ENCODE assay signal across 15 cellular contexts in genomic region chr18:23451491-23451890, GRCh38. TPM values are rescaled to one million over a fixed set of nuclear protein-coding genes. Genes with fewer than 3 reads are reported as not detected.
DNase-seq lines count a peak whose midpoint lies in the region; ATAC-seq, FAIRE-seq and TF ChIP-seq lines count a peak whose summit lies in the region.
"Had no signal": no experiment of that assay in that cellular context is flagged by ENCODE, and none has a peak within 500 bp of the region (broad histone marks: within the 10 kb centered on the region; RNA-seq: fewer than 3 reads in every experiment).

No MANE protein-coding gene starts in this region.

- H3K27me3 ChIP-seq in SU-DHL-6 (ENCODE audit: low read length): no peaks in the 10 kb centered on the region
- H3K27me3 ChIP-seq in smooth muscle cell (ENCODE audit: low read depth): no peaks in the 10 kb centered on the region
- H3K27me3 ChIP-seq: heart left ventricle had no signal

- 92% methylated on average over 6 of the region's 6 CpGs for WGBS in smooth muscle cell (ENCODE audit: low lambda C conversion rate)

- no TSS peak for BruUV-seq in Calu3 (replicated peaks; lab: Mats Ljungman, UMichigan)

- CTCF ChIA-PET in Calu3 (lab: Charles Lee): no interaction called here

- TF ChIP-seq CTCF in Calu3 (IDR thresholded peaks at IDR 0.05; ENCODE audit: unreplicated experiment): no peak
- TF ChIP-seq CTCF in SU-DHL-6 (IDR thresholded peaks at IDR 0.05; ENCODE audit: insufficient read depth, low read length, poor library complexity, severe bottlenecking): no peak
- no peak for TF ChIP-seq CTCF in smooth muscle cell (IDR thresholded peaks at IDR 0.05; ENCODE audit: borderline replicate concordance, insufficient read depth, poor library complexity, severe bottlenecking)

- DNase-seq in Calu3 (no peak), NCI-H1694 treated with DMSO at 0.1 percent for 48 hours (lab: John Stamatoyannopoulos, UW) (no peak), smooth muscle cell (lab: John Stamatoyannopoulos, UW; ENCODE audit: unreplicated experiment) (no peak), GM12891 (ENCODE audit: insufficient read length, low spot score) (no peak)
- DNase-seq in natural killer cell treated with Interleukin-12 subunit alpha and Interleukin-12 subunit beta and Interleukin-15 and Interleukin-18, amount 100 ng/mL, for 72 hours (ENCODE audit: low spot score): no peak
- DNase-seq: activated naive CD4-positive, alpha-beta T cell treated with anti-CD3 and anti-CD28 coated beads for 36 hours; EL; heart left ventricle; kidney; NCI-H774; small intestine; stimulated activated naive CD8-positive, alpha-beta T cell treated with anti-CD3 and anti-CD28 coated beads, Interleukin-15, amount 100 ng/mL, for 72 hours; T-helper 9 cell had no signal

- TF ChIP-seq POLR2A in GM12891 (IDR thresholded peaks at IDR 0.05; ENCODE audit: low read depth, low read length): no peak

- intact Hi-C loops in Calu3 (cut with micrococcal nuclease; ENCODE audit: unreplicated experiment): no loop called here

- H3K4me1 Mint-ChIP-seq in Calu3 (ENCODE audit: low read depth, unreplicated experiment): peaks cover 16% of the 10 kb centered on the region
- H3K4me1 Mint-ChIP-seq in natural killer cell treated with Interleukin-12 subunit alpha and Interleukin-12 subunit beta and Interleukin-15 and Interleukin-18, amount 100 ng/mL, for 72 hours (ENCODE audit: low read depth in 2 of 2): peaks cover 29 to 36% of the 10 kb centered on the region in 2 donors

- peak overlapping the region; percentile 85 for H3K4me2 ChIP-seq in SU-DHL-6 (ENCODE audit: low read depth, low read length, poor library complexity, severe bottlenecking)
- H3K4me2 ChIP-seq in smooth muscle cell: no peak overlapping the region

- no peak for FAIRE-seq in GM12891 (lab: Jason Lieb, UNC)
- FAIRE-seq: kidney, small intestine had no signal

- peak; percentile 20 for ATAC-seq in GM18498 (IDR thresholded peaks at IDR 0.05; ENCODE audit: unreplicated experiment)
- no peak for ATAC-seq in natural killer cell treated with Interleukin-12 subunit alpha and Interleukin-12 subunit beta and Interleukin-15 and Interleukin-18, amount 100 ng/mL, for 72 hours
- ATAC-seq: heart left ventricle; stimulated activated naive CD8-positive, alpha-beta T cell treated with anti-CD3 and anti-CD28 coated beads, Interleukin-15, amount 100 ng/mL, for 72 hours had no signal

- H3K9me3 ChIP-seq in SU-DHL-6 (ENCODE audit: insufficient read depth, low read length) (no peaks in the 10 kb centered on the region), smooth muscle cell (replicated peaks; ENCODE audit: low read depth) (no peaks in the 10 kb centered on the region)
- H3K9me3 ChIP-seq: heart left ventricle had no signal

- peaks cover 9% of the 10 kb centered on the region for H3K4me1 ChIP-seq in smooth muscle cell (ENCODE audit: low read depth)

- no peaks in the 10 kb centered on the region for H3K27me3 Mint-ChIP-seq in Calu3 (ENCODE audit: unreplicated experiment)
- H3K27me3 Mint-ChIP-seq in natural killer cell treated with Interleukin-12 subunit alpha and Interleukin-12 subunit beta and Interleukin-15 and Interleukin-18, amount 100 ng/mL, for 72 hours: no peaks in the 10 kb centered on the region
- H3K27me3 Mint-ChIP-seq: stimulated activated naive CD8-positive, alpha-beta T cell treated with anti-CD3 and anti-CD28 coated beads, Interleukin-15, amount 100 ng/mL, for 72 hours had no signal

- no peaks in the 10 kb centered on the region for H3K9me3 Mint-ChIP-seq in Calu3 (ENCODE audit: low read depth, unreplicated experiment)
- no peaks in the 10 kb centered on the region for H3K9me3 Mint-ChIP-seq in natural killer cell treated with Interleukin-12 subunit alpha and Interleukin-12 subunit beta and Interleukin-15 and Interleukin-18, amount 100 ng/mL, for 72 hours
- H3K9me3 Mint-ChIP-seq: activated naive CD4-positive, alpha-beta T cell treated with anti-CD3 and anti-CD28 coated beads for 36 hours; stimulated activated naive CD8-positive, alpha-beta T cell treated with anti-CD3 and anti-CD28 coated beads, Interleukin-15, amount 100 ng/mL, for 72 hours had no signal

- no peak overlapping the region for H3K4me3 ChIP-seq in SU-DHL-6 (ENCODE audit: insufficient read depth, low read length, poor library complexity, severe bottlenecking)
- H3K4me3 ChIP-seq in smooth muscle cell: no peak overlapping the region

- H3K4me3 Mint-ChIP-seq in Calu3 (ENCODE audit: low read depth, unreplicated experiment): no peak overlapping the region
- H3K4me3 Mint-ChIP-seq in natural killer cell treated with Interleukin-12 subunit alpha and Interleukin-12 subunit beta and Interleukin-15 and Interleukin-18, amount 100 ng/mL, for 72 hours: peak overlapping the region; percentile 99

- peak overlapping the region; percentile 92 for H3K27ac Mint-ChIP-seq in Calu3 (ENCODE audit: unreplicated experiment)
- H3K27ac Mint-ChIP-seq in natural killer cell treated with Interleukin-12 subunit alpha and Interleukin-12 subunit beta and Interleukin-15 and Interleukin-18, amount 100 ng/mL, for 72 hours: peak overlapping the region; percentile 96 to 99
- H3K27ac Mint-ChIP-seq: activated naive CD4-positive, alpha-beta T cell treated with anti-CD3 and anti-CD28 coated beads for 36 hours had no signal

- H2AFZ ChIP-seq in SU-DHL-6 (ENCODE audit: low read depth, low read length, severe bottlenecking): peak overlapping the region; percentile 55
- no peak overlapping the region for H2AFZ ChIP-seq in smooth muscle cell (ENCODE audit: low read depth)

- H3K9ac ChIP-seq in SU-DHL-6 (ENCODE audit: low read length) (no peak overlapping the region), smooth muscle cell (ENCODE audit: low read depth) (no peak overlapping the region)

- H3K79me2 ChIP-seq in SU-DHL-6 (ENCODE audit: insufficient read depth, low read length) (peaks cover 34% of the 10 kb centered on the region), smooth muscle cell (ENCODE audit: low read depth) (peaks cover 28% of the 10 kb centered on the region)

- peaks cover 37% of the 10 kb centered on the region for H3K36me3 Mint-ChIP-seq in Calu3 (ENCODE audit: insufficient read depth, unreplicated experiment)
- H3K36me3 Mint-ChIP-seq in natural killer cell treated with Interleukin-12 subunit alpha and Interleukin-12 subunit beta and Interleukin-15 and Interleukin-18, amount 100 ng/mL, for 72 hours: no peaks in the 10 kb centered on the region

- H3K9me2 ChIP-seq in SU-DHL-6 (replicated peaks; ENCODE audit: insufficient read depth, low read length): no peaks in the 10 kb centered on the region

- H3K36me3 ChIP-seq in SU-DHL-6 (ENCODE audit: low read length): peaks cover 1% of the 10 kb centered on the region; the same call in 1 of the 2 replicates
- H3K36me3 ChIP-seq in smooth muscle cell (ENCODE audit: low read depth): no peaks in the 10 kb centered on the region

- H3F3A ChIP-seq in SU-DHL-6 (ENCODE audit: insufficient read depth) (peaks cover 8% of the 10 kb centered on the region; the same call in 1 of the 2 replicates), smooth muscle cell (ENCODE audit: low read depth) (no peaks in the 10 kb centered on the region)

- no peak overlapping the region for H3K27ac ChIP-seq in SU-DHL-6 (ENCODE audit: low read depth, low read length)
- H3K27ac ChIP-seq in smooth muscle cell (ENCODE audit: low read depth): no peak overlapping the region

- peaks cover 10% of the 10 kb centered on the region for H4K20me1 ChIP-seq in SU-DHL-6 (ENCODE audit: low read depth, low read length)
- peaks cover 28% of the 10 kb centered on the region for H4K20me1 ChIP-seq in smooth muscle cell (ENCODE audit: low read depth)

TF ChIP-seq in GM12891, 5 proteins besides CTCF, POLR2A, EP300 and RAD21:
- no peak for TF ChIP-seq PAX5 (IDR thresholded peaks at IDR 0.05; ENCODE audit: insufficient read depth, low read length, severe bottlenecking)
- no peak for TF ChIP-seq POLR2AphosphoS5 (IDR thresholded peaks at IDR 0.05; ENCODE audit: low read depth, low read length)
- no peak for TF ChIP-seq POU2F2 (IDR thresholded peaks at IDR 0.05; ENCODE audit: low read depth, low read length)
- TF ChIP-seq TAF1 (IDR thresholded peaks at IDR 0.05; ENCODE audit: low read depth, low read length): no peak
- TF ChIP-seq SPI1 (IDR thresholded peaks at IDR 0.05; ENCODE audit: low read depth, low read length): no peak

RNA-seq across cellular contexts. Expression of gene RIOK3, which starts 1.6 kb away (rescaled TPM):
- total RNA-seq in Calu3 (2022) (91.1 and 96.7 TPM in 2 replicates), smooth muscle cell (79.9 and 100 TPM in 2 replicates)
- 10 to 100 TPM; 71.5 to 95.4 TPM for total RNA-seq in natural killer cell treated with Interleukin-12 subunit alpha and Interleukin-12 subunit beta and Interleukin-15 and Interleukin-18, amount 100 ng/mL, for 72 hours
- polyA plus RNA-seq in smooth muscle cell: 56.0 TPM in 2 replicates
- polyA plus RNA-seq in GM12891 (2012; ENCODE audit: low read depth, missing spikeins): 40.4 TPM

RNA-seq across cellular contexts. Expression of gene RMC1, which starts 51.8 kb away (rescaled TPM):
- total RNA-seq in Calu3 (2022) (31.0 and 33.7 TPM in 2 replicates), smooth muscle cell (13.2 and 20.7 TPM in 2 replicates)
- total RNA-seq in natural killer cell treated with Interleukin-12 subunit alpha and Interleukin-12 subunit beta and Interleukin-15 and Interleukin-18, amount 100 ng/mL, for 72 hours: 10 to 100 TPM; 58.8 to 61.1 TPM
- 10.0 and 20.6 TPM in 2 replicates for polyA plus RNA-seq in smooth muscle cell
- 25.3 TPM for polyA plus RNA-seq in GM12891 (2012; ENCODE audit: low read depth, missing spikeins)
